In the genomic region with DNA sequence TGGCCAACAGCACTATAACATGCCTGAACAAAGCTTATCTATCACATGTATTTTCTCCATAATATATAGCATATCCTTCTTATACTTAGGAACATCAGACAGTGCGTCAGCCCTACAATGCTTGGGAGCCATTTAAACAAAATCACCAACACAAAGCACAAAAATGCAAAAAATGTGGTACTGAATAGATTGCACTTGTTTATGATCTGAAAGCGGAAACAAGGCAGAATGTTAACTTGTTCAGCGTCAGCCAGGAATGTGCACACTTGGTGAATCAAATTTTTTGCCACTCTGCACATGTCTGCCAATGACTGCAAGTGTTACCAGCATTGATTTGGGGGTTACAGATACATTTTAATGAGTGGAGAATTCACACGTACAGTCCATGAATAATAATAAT, we compare ENCODE assay signal across 15 cellular contexts.
"Had no signal": no experiment of that assay in that cellular context is flagged by ENCODE, and none has a peak within 500 bp of the region (broad histone marks: within the 10 kb centered on the region; RNA-seq: fewer than 3 reads in every experiment).

No MANE protein-coding gene starts in this region.

- H3K27me3 ChIP-seq: left lung had no signal

- H3K9me3 ChIP-seq: left lung, psoas muscle had no signal

- H3K4me1 ChIP-seq: psoas muscle had no signal

- DNase-seq: activated CD4-positive, alpha-beta memory T cell treated with anti-CD3 and anti-CD28 coated beads for 36 hours; activated CD4-positive, CD25-positive, alpha-beta regulatory T cell treated with anti-CD3 and anti-CD28 coated beads, Interleukin-2, amount 50 U/mL, for 72 hours; activated naive CD8-positive, alpha-beta T cell treated with anti-CD3 and anti-CD28 coated beads, Interleukin-2, amount 10 ng/mL, durations not matched to agents 7 days and 5 days; aorta; central memory CD4-positive, alpha-beta T cell; endodermal cell; head of caudate nucleus; islet precursor cell; left lung; nephron progenitor cell; psoas muscle; stimulated activated CD4-positive, alpha-beta T cell treated with anti-CD3 and anti-CD28 coated beads, Interleukin-2, amount 100 ng/mL, for 24 hours; stimulated activated naive CD4-positive, alpha-beta T cell; T-helper 9 cell had no signal

- H3K27ac ChIP-seq: left lung, psoas muscle had no signal

- ATAC-seq: left lung, psoas muscle, sciatic nerve had no signal

- H3K4me3 ChIP-seq: left lung, psoas muscle had no signal
